In the genomic region with DNA sequence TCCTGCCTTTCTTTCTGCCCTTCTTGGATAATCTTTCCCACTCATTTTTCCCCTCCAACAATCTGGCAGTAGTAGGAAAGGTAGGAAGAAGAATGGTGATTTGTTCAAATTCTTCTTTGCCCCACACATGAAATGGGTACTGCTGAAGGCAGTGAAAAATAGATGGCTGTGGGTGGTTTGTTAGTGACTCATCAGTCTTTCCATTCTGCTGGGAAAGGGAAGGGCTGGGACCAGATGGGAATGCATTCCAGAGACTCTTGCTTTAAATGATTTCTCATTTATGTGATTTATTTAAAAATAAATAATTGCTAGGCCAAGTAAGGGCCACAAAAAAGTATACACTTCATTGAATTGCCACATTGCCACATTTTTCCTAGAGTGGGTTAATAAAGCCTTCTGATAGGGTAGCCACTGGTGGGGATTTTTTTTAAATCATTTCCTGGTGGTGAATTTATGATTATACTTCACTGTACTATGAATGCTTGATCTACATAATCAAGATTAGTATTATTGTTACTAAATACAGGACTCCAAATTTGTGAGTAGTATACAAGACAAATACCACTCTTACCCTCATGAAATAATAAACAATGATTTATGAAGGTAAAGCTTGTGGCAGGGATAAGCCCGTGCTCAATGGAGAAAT, we compare ENCODE assay signal across 1 cellular context.
TF ChIP-seq lines count a peak whose summit lies in the region.

No MANE protein-coding gene starts in this region.

TF ChIP-seq in SK-N-SH, 30 proteins besides CTCF, POLR2A, EP300 and RAD21 (continued from another document):
- no peak for TF ChIP-seq USF2 (IDR thresholded peaks at IDR 0.05; ENCODE audit: borderline replicate concordance, low read depth, low read length)
- no peak for TF ChIP-seq SMC3 (IDR thresholded peaks at IDR 0.05; ENCODE audit: low read depth, low read length)
- no peak for TF ChIP-seq FOXJ3 (CRISPR knock-in tag; IDR thresholded peaks at IDR 0.05)
- TF ChIP-seq POLR2AphosphoS5 (IDR thresholded peaks at IDR 0.05; ENCODE audit: low read depth, low read length) = peak; percentile 80
- TF ChIP-seq TCF12 (IDR thresholded peaks at IDR 0.05) = peak; percentile 97
- peak; percentile 62; the same call in 1 of the 2 replicates for TF ChIP-seq RXRA (IDR thresholded peaks at IDR 0.05; ENCODE audit: borderline replicate concordance, low read depth)
- TF ChIP-seq RFX5 (IDR thresholded peaks at IDR 0.05; ENCODE audit: low read length) = no peak
- peak; percentile 56; the same call in 1 of the 2 replicates for TF ChIP-seq MEF2A (IDR thresholded peaks at IDR 0.05; ENCODE audit: borderline replicate concordance, low read depth)
- TF ChIP-seq, protein P1, sequence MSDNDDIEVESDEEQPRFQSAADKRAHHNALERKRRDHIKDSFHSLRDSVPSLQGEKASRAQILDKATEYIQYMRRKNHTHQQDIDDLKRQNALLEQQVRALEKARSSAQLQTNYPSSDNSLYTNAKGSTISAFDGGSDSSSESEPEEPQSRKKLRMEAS (IDR thresholded peaks at IDR 0.05; ENCODE audit: low read depth) = no peak; the same call in 1 of the 2 replicates
- peak; percentile 77 for TF ChIP-seq NFIC (IDR thresholded peaks at IDR 0.05; ENCODE audit: borderline replicate concordance)
TF ChIP-seq in SK-N-SH: peak in this region for 13.
